ENCODE assay signal across 9 cellular contexts in genomic region chr13:33204130-33204927, GRCh38.
DNase-seq lines count a peak whose midpoint lies in the region; ATAC-seq, FAIRE-seq and TF ChIP-seq lines count a peak whose summit lies in the region.
"Had no signal": no experiment of that assay in that cellular context is flagged by ENCODE, and none has a peak within 500 bp of the region (broad histone marks: within the 10 kb centered on the region; RNA-seq: fewer than 3 reads in every experiment).

No MANE protein-coding gene starts in this region.

- peaks cover 7% of the 10 kb centered on the region for H3K36me3 ChIP-seq in IMR-90 (ENCODE audit: control insufficient read depth, insufficient read depth, low read length)
- no peaks in the 10 kb centered on the region for H3K36me3 ChIP-seq in sigmoid colon

- H4K91ac ChIP-seq in IMR-90 (ENCODE audit: insufficient read depth, low read depth, low read length), result no peak overlapping the region

- H3K9me3 ChIP-seq in IMR-90 (ENCODE audit: control insufficient read depth, insufficient read depth, low read length), result no peaks in the 10 kb centered on the region
- no peaks in the 10 kb centered on the region for H3K9me3 ChIP-seq in sigmoid colon

- intact Hi-C loops in IMR-90 (cut with micrococcal nuclease), result no loop called here
- intact Hi-C loops in sigmoid colon (cut with DNase I), result loop anchor here (2.0 kb wide), 1 partner anchor 338 kb away; no protein-coding TSS in a partner anchor

- peaks cover 55 to 85% of the 10 kb centered on the region in 2 experiments for H3K79me1 ChIP-seq in IMR-90 (ENCODE audit: low read depth in 1 of 2, low read length in 2 of 2)

- no peak overlapping the region for H2BK120ac ChIP-seq in IMR-90 (ENCODE audit: low read depth, low read length)

- H3K27me3 ChIP-seq in IMR-90 (ENCODE audit: control insufficient read depth, insufficient read depth, low read length) (no peaks in the 10 kb centered on the region), sigmoid colon (no peaks in the 10 kb centered on the region)

- peak overlapping the region; percentile 93 for H3K4me2 ChIP-seq in IMR-90 (ENCODE audit: low read depth, low read length)

- no TSS peak for BruUV-seq in IMR-90 (replicated peaks; lab: Mats Ljungman, UMichigan)

- TF ChIP-seq EP300 in sigmoid colon (IDR thresholded peaks at IDR 0.05), result peak in 3 of 4 donors; percentile 2 to 53 (median 44)

- no peak overlapping the region for H2BK20ac ChIP-seq in IMR-90 (ENCODE audit: low read depth, low read length)

- no peak overlapping the region; the same call in 1 of the 2 replicates for H2AK5ac ChIP-seq in IMR-90 (ENCODE audit: low read depth, low read length)

- 0 out of 2 replicates have a peak overlapping the region, but pooled peaks have one; percentile 3 for H3K4ac ChIP-seq in IMR-90 (ENCODE audit: low read depth, low read length)

- dilution Hi-C loops in IMR-90 (cut with HindIII; ENCODE audit: low sequenced_read_pairs, unreplicated experiment), result no loop called here

- no peak for TF ChIP-seq RAD21 in IMR-90 (IDR thresholded peaks at IDR 0.05; ENCODE audit: low read length)

- no peak overlapping the region for H2AFZ ChIP-seq in IMR-90 (replicated peaks; ENCODE audit: low read length, poor library complexity)

- H2BK5ac ChIP-seq in IMR-90 (ENCODE audit: low read depth, low read length, poor library complexity, severe bottlenecking), result no peak overlapping the region

- peak; percentile 22; the same call in 1 of the 2 replicates for ATAC-seq in IMR-90 (ENCODE audit: low read depth)
- no peak for ATAC-seq in HG03108 (IDR thresholded peaks at IDR 0.05; ENCODE audit: unreplicated experiment)
- no peak for ATAC-seq in HG02970 (IDR thresholded peaks at IDR 0.05; ENCODE audit: low FRiP score, unreplicated experiment)
- ATAC-seq: esophagus mucosa had no signal

- WGBS in IMR-90 (ENCODE audit: extremely low coverage in 2 of 2, insufficient read length in 1 of 2), 2 experiments, result 40% methylated on average over 1 of the region's 12 CpGs; no CpG with 5 or more reads in 1 of the 2 experiments
- WGBS in sigmoid colon, 2 donors, result 71 to 80% methylated on average over 12 of the region's 12 CpGs

- no peak overlapping the region for H2BK15ac ChIP-seq in IMR-90 (ENCODE audit: low read depth, low read length)

- peak overlapping the region; percentile 5; the same call in 1 of the 2 replicates for H3K23ac ChIP-seq in IMR-90 (ENCODE audit: low read depth, low read length)

- POLR2A ChIA-PET in IMR-90 (lab: Charles Lee; ENCODE audit: unreplicated experiment), result no interaction called here

- DNase-seq in GM12891 (ENCODE audit: insufficient read length, low spot score), result no peak
- DNase-seq in IMR-90, result peak; percentile 90
- DNase-seq in fibroblast of mammary gland (ENCODE audit: low read depth), result peak; percentile 98
- peak; percentile 96 for DNase-seq in sigmoid colon
- DNase-seq in G401 (ENCODE audit: low spot score), result no peak
- DNase-seq in stimulated activated CD4-positive, alpha-beta T cell treated with anti-CD3 and anti-CD28 coated beads, Interleukin-4, amount 100 ng/mL, for 1 hour, result no peak

- H3K56ac ChIP-seq in IMR-90 (ENCODE audit: extremely low read depth, insufficient read depth, low read length), result no peak overlapping the region

- CTCF ChIA-PET in IMR-90 (lab: Yijun Ruan, JAX), result no interaction called here

- peaks cover 32% of the 10 kb centered on the region for H3K4me1 ChIP-seq in IMR-90 (ENCODE audit: control insufficient read depth, insufficient read depth, low read length)
- peaks cover 0 to 82% (median 73%) of the 10 kb centered on the region in 4 donors for H3K4me1 ChIP-seq in sigmoid colon

- peak overlapping the region; percentile 84 for H3K18ac ChIP-seq in IMR-90 (ENCODE audit: low read depth, low read length)

- TF ChIP-seq CTCF in IMR-90 (conservative IDR thresholded peaks at IDR 0.05; ENCODE audit: low read depth, low read length) (no peak), fibroblast of mammary gland (conservative IDR thresholded peaks at IDR 0.05; ENCODE audit: control insufficient read depth, insufficient read depth, low read depth, low read length) (no peak), sigmoid colon (IDR thresholded peaks at IDR 0.05) (no peak)

- H3K4me3 ChIP-seq in IMR-90 (ENCODE audit: insufficient read depth, low read depth, low read length) (peak overlapping the region; percentile 20; the same call in 1 of the 2 replicates), fibroblast of mammary gland (ENCODE audit: control insufficient read depth, low read depth, low read length) (peak overlapping the region; percentile 29), sigmoid colon (peak overlapping the region; percentile 36 to 58 (median 51))

- in situ Hi-C loops in IMR-90 (cut with MboI; ENCODE audit: low sequenced_read_pairs) (no loop called here), G401 (cut with HindIII; ENCODE audit: low sequenced_read_pairs) (no loop called here)

- no peak overlapping the region for H3K14ac ChIP-seq in IMR-90 (replicated peaks; ENCODE audit: low read depth, low read length)

- H3K9ac ChIP-seq in IMR-90 (ENCODE audit: low read depth, low read length), result no peak overlapping the region; the same call in 1 of the 2 replicates

- H4K8ac ChIP-seq in IMR-90 (ENCODE audit: low read depth in 2 of 2, low read length in 2 of 2), result 0 out of 4 replicates have a peak overlapping the region, but pooled peaks of 1 of the 2 experiments have one; percentile 18

- TF ChIP-seq POLR2A in GM12891 (IDR thresholded peaks at IDR 0.05; ENCODE audit: low read depth, low read length) (no peak), IMR-90 (IDR thresholded peaks at IDR 0.05; ENCODE audit: low read depth, low read length) (no peak; the same call in 1 of the 2 replicates), sigmoid colon (IDR thresholded peaks at IDR 0.05) (no peak)

- peak overlapping the region; percentile 37; the same call in 1 of the 2 replicates for H4K5ac ChIP-seq in IMR-90 (ENCODE audit: low read depth, low read length)

- FAIRE-seq in GM12891 (lab: Jason Lieb, UNC), result peak; percentile 80

- peaks cover 60% of the 10 kb centered on the region for H4K20me1 ChIP-seq in IMR-90 (ENCODE audit: insufficient read depth, low read length)

- H3K27ac ChIP-seq in IMR-90 (ENCODE audit: insufficient read depth, low read length) (no peak overlapping the region), sigmoid colon (peak overlapping the region; percentile 83 to 88 (median 84))

- H3K9me1 ChIP-seq in IMR-90 (ENCODE audit: insufficient read depth, low read length), result peaks cover 40% of the 10 kb centered on the region

- no peak overlapping the region for H2AK9ac ChIP-seq in IMR-90 (replicated peaks; ENCODE audit: low read depth, low read length, poor library complexity)

TF ChIP-seq in GM12891, 5 proteins besides CTCF, POLR2A, EP300 and RAD21:
- TF ChIP-seq POLR2AphosphoS5 (IDR thresholded peaks at IDR 0.05; ENCODE audit: low read depth, low read length) (0 out of 2 replicates have a peak, but pooled peaks have one; percentile 25), POU2F2 (IDR thresholded peaks at IDR 0.05; ENCODE audit: low read depth, low read length) (no peak)

TF ChIP-seq in IMR-90, 13 proteins besides CTCF, POLR2A, EP300 and RAD21:
- TF ChIP-seq ELK1 (IDR thresholded peaks at IDR 0.05; ENCODE audit: borderline replicate concordance, low read depth, low read length) (no peak), RFX5 (IDR thresholded peaks at IDR 0.05; ENCODE audit: low read depth, low read length) (no peak), MAZ (IDR thresholded peaks at IDR 0.05; ENCODE audit: borderline replicate concordance, low read depth, low read length) (no peak), MXI1 (IDR thresholded peaks at IDR 0.05; ENCODE audit: borderline replicate concordance, low read depth, low read length) (0 out of 2 replicates have a peak, but pooled peaks have one; percentile 24), SMC3 (IDR thresholded peaks at IDR 0.05; ENCODE audit: low read depth, low read length) (no peak), CEBPB (IDR thresholded peaks at IDR 0.05; ENCODE audit: low read depth, low read length) (0 out of 2 replicates have a peak, but pooled peaks have one; percentile 32), RCOR1 (IDR thresholded peaks at IDR 0.05; ENCODE audit: insufficient replicate concordance, low read length) (no peak), MAFK (IDR thresholded peaks at IDR 0.05; ENCODE audit: low read depth, low read length) (no peak)
TF ChIP-seq in IMR-90: peak in this region for 2.

Comparison
In these comparisons a context has a peak if more than half of its experiments do, and no peak if none do; other contexts are left out.
1. DNase-seq: peak in IMR-90 (single experiment), fibroblast of mammary gland (single experiment) and sigmoid colon (single experiment); none in GM12891 (single experiment), G401 (single experiment) and stimulated activated CD4-positive, alpha-beta T cell treated with anti-CD3 and anti-CD28 coated beads, Interleukin-4, amount 100 ng/mL, for 1 hour (single experiment).
2. Peak in every context shown above with its lines, with median percentiles within 50 percentile points of each other: H3K4me3 ChIP-seq.